Comparison of ENCODE assay signal across 15 cellular contexts in genomic region chr13:111573801-111574200, GRCh38.
A peak's percentile ranks its signal among the peaks of the same experiment; 100 is the strongest.
DNase-seq lines count a peak whose midpoint lies in the region; ATAC-seq and TF ChIP-seq lines count a peak whose summit lies in the region.
"Had no signal": no experiment of that assay in that cellular context is flagged by ENCODE, and none has a peak within 500 bp of the region (broad histone marks: within the 10 kb centered on the region; RNA-seq: fewer than 3 reads in every experiment).

No MANE protein-coding gene starts in this region.

- BruUV-seq in PC-3 (replicated peaks; lab: Mats Ljungman, UMichigan): no TSS peak
- no TSS peak for BruUV-seq in A673 (replicated peaks; lab: Mats Ljungman, UMichigan)

- CTCF ChIA-PET in PC-3 (lab: Charles Lee): no interaction called here
- CTCF ChIA-PET in A673 (lab: Charles Lee): no interaction called here

- no peaks in the 10 kb centered on the region for H3K9me2 ChIP-seq in PC-3 (replicated peaks; ENCODE audit: low read length)

- intact Hi-C loops in cardiac septum (cut with DNase I): no loop called here
- intact Hi-C loops in right cardiac atrium (cut with DNase I): no loop called here
- intact Hi-C loops in spleen (cut with DNase I; ENCODE audit: low total_unique reads): no loop called here
- intact Hi-C loops in PC-3 (cut with micrococcal nuclease): no loop called here
- intact Hi-C loops in A673 (cut with micrococcal nuclease; ENCODE audit: unreplicated experiment): no loop called here

- H3K27ac Mint-ChIP-seq in glutamatergic neuron (ENCODE audit: unreplicated experiment): peak overlapping the region; percentile 88
- H3K27ac Mint-ChIP-seq: CD14-positive monocyte; CD8-positive, alpha-beta T cell; IgD-negative memory B cell had no signal

- TF ChIP-seq CTCF in glutamatergic neuron (IDR thresholded peaks at IDR 0.05; ENCODE audit: partially characterized antibody, unreplicated experiment) (no peak), spleen (IDR thresholded peaks at IDR 0.05 in 8 of 11, conservative IDR thresholded peaks at IDR 0.05 in 3 of 11) (no peak), PC-3 (conservative IDR thresholded peaks at IDR 0.05; ENCODE audit: low read depth, low read length) (no peak), A673 (conservative IDR thresholded peaks at IDR 0.05; ENCODE audit: low read depth, low read length) (no peak)

- no peak overlapping the region for H2AFZ ChIP-seq in PC-3 (ENCODE audit: low read length)
- H2AFZ ChIP-seq: GM23248 had no signal

- no peaks in the 10 kb centered on the region for H3K36me3 ChIP-seq in spleen
- no peaks in the 10 kb centered on the region for H3K36me3 ChIP-seq in PC-3 (ENCODE audit: low read depth, low read length)
- no peaks in the 10 kb centered on the region for H3K36me3 ChIP-seq in A673 (ENCODE audit: insufficient read depth, low read length, poor library complexity, severe bottlenecking)

- H3F3A ChIP-seq in PC-3 (ENCODE audit: low read length, unreplicated experiment): no peaks in the 10 kb centered on the region

- no peak overlapping the region for H3K4me2 ChIP-seq in PC-3 (ENCODE audit: low read length)
- H3K4me2 ChIP-seq: A549 had no signal

- POLR2A ChIA-PET in PC-3 (lab: Charles Lee; ENCODE audit: unreplicated experiment) (no interaction called here), A673 (lab: Charles Lee; ENCODE audit: low non-redundant PET) (no interaction called here)

- no peaks in the 10 kb centered on the region for H4K20me1 ChIP-seq in PC-3 (ENCODE audit: low read length)

- H3K4me3 Mint-ChIP-seq in glutamatergic neuron (ENCODE audit: unreplicated experiment): no peak overlapping the region
- H3K4me3 Mint-ChIP-seq: CD14-positive monocyte; CD8-positive, alpha-beta T cell had no signal

- ATAC-seq in right cardiac atrium (no peak), PC-3 (no peak)
- ATAC-seq: A549; CD8-positive, alpha-beta T cell; GM12878; HCT116 had no signal

- peaks cover 20% of the 10 kb centered on the region for H3K27me3 Mint-ChIP-seq in glutamatergic neuron (ENCODE audit: unreplicated experiment)
- H3K27me3 Mint-ChIP-seq: IgD-negative memory B cell had no signal

- H3K4me1 Mint-ChIP-seq in glutamatergic neuron (ENCODE audit: low read depth, unreplicated experiment): peaks cover 16% of the 10 kb centered on the region
- H3K4me1 Mint-ChIP-seq: CD14-positive monocyte, IgD-negative memory B cell had no signal

- no peak overlapping the region for H3K9ac ChIP-seq in PC-3 (ENCODE audit: low read length)
- H3K9ac ChIP-seq: GM23248 had no signal

- peaks cover 21% of the 10 kb centered on the region for H3K36me3 Mint-ChIP-seq in glutamatergic neuron (ENCODE audit: unreplicated experiment)
- H3K36me3 Mint-ChIP-seq: CD14-positive monocyte; CD8-positive, alpha-beta T cell had no signal

- H3K79me2 ChIP-seq in PC-3 (ENCODE audit: low read length): no peaks in the 10 kb centered on the region

- no peak overlapping the region for H3K27ac ChIP-seq in right cardiac atrium (ENCODE audit: low read length)
- no peak overlapping the region for H3K27ac ChIP-seq in spleen
- no peak overlapping the region for H3K27ac ChIP-seq in PC-3 (ENCODE audit: low read length)
- no peak overlapping the region for H3K27ac ChIP-seq in A673 (ENCODE audit: low read depth, low read length, poor library complexity, severe bottlenecking)
- H3K27ac ChIP-seq: A549, GM23248 had no signal

- H3K27me3 ChIP-seq in right cardiac atrium (ENCODE audit: control insufficient read depth, insufficient read depth): no peaks in the 10 kb centered on the region
- peaks cover 0 to 5% (median 0%) of the 10 kb centered on the region in 7 donors for H3K27me3 ChIP-seq in spleen (replicated peaks in 1 of 7)
- H3K27me3 ChIP-seq in PC-3 (ENCODE audit: low read length): peaks cover 8% of the 10 kb centered on the region
- H3K27me3 ChIP-seq in A673 (replicated peaks; ENCODE audit: insufficient read depth, low read depth, low read length, poor library complexity): peaks cover 9% of the 10 kb centered on the region

- WGBS in right cardiac atrium: 90% methylated on average over 7 of the region's 7 CpGs
- WGBS in spleen, 5 donors: 88 to 96% (median 91%) methylated on average over 7 of the region's 7 CpGs

- DNase-seq in cardiac septum (ENCODE audit: low spot score) (peak; percentile 17), right cardiac atrium (no peak), NCI-H69 (lab: John Stamatoyannopoulos, UW) (peak; percentile 57), glutamatergic neuron (no peak), spleen (peak; percentile 32), PC-3 (no peak), A673 (ENCODE audit: low spot score) (no peak)
- DNase-seq: Caco-2; CD8-positive, alpha-beta T cell; GM23248 had no signal

- no peak overlapping the region for H3K4me3 ChIP-seq in right cardiac atrium (ENCODE audit: low read length)
- no peak overlapping the region for H3K4me3 ChIP-seq in spleen
- no peak overlapping the region for H3K4me3 ChIP-seq in PC-3 (ENCODE audit: low read length)
- H3K4me3 ChIP-seq in A673 (ENCODE audit: low read depth, low read length, poor library complexity, severe bottlenecking): no peak overlapping the region
- H3K4me3 ChIP-seq: A549, GM12878, GM23248 had no signal

- TF ChIP-seq POLR2A in spleen (IDR thresholded peaks at IDR 0.05): no peak

- H3K9me3 ChIP-seq in right cardiac atrium (ENCODE audit: control insufficient read depth, low read length): no peaks in the 10 kb centered on the region
- peaks cover 0 to 48% (median 32%) of the 10 kb centered on the region in 8 donors for H3K9me3 ChIP-seq in spleen
- H3K9me3 ChIP-seq in PC-3 (ENCODE audit: low read length): 0 out of 2 replicates have a peak, but pooled peaks cover 4% of the 10 kb centered on the region
- peaks cover 17% of the 10 kb centered on the region for H3K9me3 ChIP-seq in A673 (ENCODE audit: low read depth, low read length, poor library complexity, severe bottlenecking)

- H3K4me1 ChIP-seq in right cardiac atrium (ENCODE audit: control insufficient read depth, insufficient read depth, low read length) (no peaks in the 10 kb centered on the region), spleen (no peaks in the 10 kb centered on the region), PC-3 (ENCODE audit: insufficient read depth, low read length) (no peaks in the 10 kb centered on the region), A673 (ENCODE audit: insufficient read depth, low read length, poor library complexity, severe bottlenecking) (no peaks in the 10 kb centered on the region)
- H3K4me1 ChIP-seq: A549, Caco-2 had no signal

- H3K9me3 Mint-ChIP-seq in glutamatergic neuron (ENCODE audit: unreplicated experiment): peaks cover 25% of the 10 kb centered on the region

Comparison
In these comparisons a context has a peak if more than half of its experiments do, and no peak if none do; other contexts are left out.
1. DNase-seq: peak in cardiac septum (single experiment), NCI-H69 (single experiment) and spleen (single experiment); none in right cardiac atrium (0 of 3), glutamatergic neuron (single experiment), PC-3 (single experiment) and A673 (single experiment).